In the genomic region with DNA sequence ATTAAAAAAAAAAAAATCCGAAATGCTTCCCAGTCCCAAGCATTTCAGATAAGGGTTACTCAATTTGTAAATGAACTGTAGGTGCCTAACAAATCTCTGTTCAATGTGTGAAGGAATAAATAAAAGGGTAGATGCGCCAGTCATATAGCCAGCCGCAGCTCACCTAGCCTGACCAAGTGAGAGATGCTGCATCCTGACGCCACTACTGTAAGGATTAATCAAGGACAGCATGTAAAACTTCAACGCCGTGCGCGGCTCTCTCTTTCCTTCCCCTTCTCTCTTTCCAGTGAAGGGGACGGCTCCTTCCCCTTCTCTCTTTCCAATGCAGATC, we compare ENCODE assay signal across 8 cellular contexts. TPM values are rescaled to one million over a fixed set of nuclear protein-coding genes. Genes with fewer than 3 reads are reported as not detected.
A peak's percentile ranks its signal among the peaks of the same experiment; 100 is the strongest.
DNase-seq lines count a peak whose midpoint lies in the region; ATAC-seq and TF ChIP-seq lines count a peak whose summit lies in the region.

No MANE protein-coding gene starts in this region.

- TF ChIP-seq POLR2A in testis (IDR thresholded peaks at IDR 0.05): no peak

- 10 to 12% methylated on average over 9 of the region's 9 CpGs for WGBS in testis, 2 donors

- DNase-seq in GM13977 (ENCODE audit: low spot score) (peak; percentile 37), kidney epithelial cell (ENCODE audit: low read depth) (no peak), testis (no peak), AG08396 (ENCODE audit: low spot score) (no peak), NCI-H2171 (lab: John Stamatoyannopoulos, UW) (no peak)
- DNase-seq in activated CD4-positive, alpha-beta T cell treated with anti-CD3 and anti-CD28 coated beads, Interleukin-2, amount 50 U/mL, for 1 hour: no peak

- H3K27me3 ChIP-seq in kidney epithelial cell (ENCODE audit: control insufficient read depth, insufficient read depth, low read length): no peaks in the 10 kb centered on the region
- H3K27me3 ChIP-seq in testis: no peaks in the 10 kb centered on the region

- no peaks in the 10 kb centered on the region for H3K9me3 ChIP-seq in testis

- H3K4me3 ChIP-seq in kidney epithelial cell (ENCODE audit: low read depth, low read length) (peak overlapping the region; percentile 73), testis (peak overlapping the region; percentile 63 to 80)

- H3K36me3 ChIP-seq in kidney epithelial cell (ENCODE audit: control insufficient read depth, insufficient read depth, low read length) (no peaks in the 10 kb centered on the region), testis (ENCODE audit: low read depth, missing control alignments) (no peaks in the 10 kb centered on the region)

- no peak for TF ChIP-seq CTCF in GM13977 (IDR thresholded peaks at IDR 0.05; ENCODE audit: extremely low read depth, insufficient read depth, missing control alignments)
- no peak for TF ChIP-seq CTCF in kidney epithelial cell (IDR thresholded peaks at IDR 0.05; ENCODE audit: insufficient read depth, low read length, poor library complexity, severe bottlenecking)
- no peak for TF ChIP-seq CTCF in testis (IDR thresholded peaks at IDR 0.05)

- H3K27ac ChIP-seq in angular gyrus (ENCODE audit: low read depth, low read length): peak overlapping the region; percentile 78
- peak overlapping the region; percentile 62 to 68 for H3K27ac ChIP-seq in testis

- peak; percentile 37 for ATAC-seq in HG03103 (IDR thresholded peaks at IDR 0.05; ENCODE audit: low read depth, unreplicated experiment)

- intact Hi-C loops in testis (cut with DNase I; ENCODE audit: low total_unique reads): no loop called here

- no peaks in the 10 kb centered on the region for H3K4me1 ChIP-seq in testis

- in situ Hi-C loops in GM13977 (cut with MboI; ENCODE audit: low pct_unique_long_range_greater_than_20kb, low sequenced_read_pairs, unreplicated experiment): no loop called here

RNA-seq across cellular contexts. Expression of a gene that starts 0.4 kb away (rescaled TPM):
- total RNA-seq in kidney epithelial cell (82.7 and 92.3 TPM in 2 replicates), testis (10 to 100 TPM; 67.0 to 82.9 TPM)
- polyA plus RNA-seq in testis (ENCODE audit: insufficient read depth, low read depth, low replicate concordance): 112 TPM

RNA-seq across cellular contexts. Expression of a gene that starts 56.1 kb away (rescaled TPM):
- total RNA-seq in kidney epithelial cell (428 and 441 TPM in 2 replicates), testis (100 to 1,000 TPM; 159 to 160 TPM)
- polyA plus RNA-seq in testis (ENCODE audit: insufficient read depth, low read depth, low replicate concordance): 231 TPM
